Comparison of ENCODE assay signal across 13 cellular contexts in the genomic region with DNA sequence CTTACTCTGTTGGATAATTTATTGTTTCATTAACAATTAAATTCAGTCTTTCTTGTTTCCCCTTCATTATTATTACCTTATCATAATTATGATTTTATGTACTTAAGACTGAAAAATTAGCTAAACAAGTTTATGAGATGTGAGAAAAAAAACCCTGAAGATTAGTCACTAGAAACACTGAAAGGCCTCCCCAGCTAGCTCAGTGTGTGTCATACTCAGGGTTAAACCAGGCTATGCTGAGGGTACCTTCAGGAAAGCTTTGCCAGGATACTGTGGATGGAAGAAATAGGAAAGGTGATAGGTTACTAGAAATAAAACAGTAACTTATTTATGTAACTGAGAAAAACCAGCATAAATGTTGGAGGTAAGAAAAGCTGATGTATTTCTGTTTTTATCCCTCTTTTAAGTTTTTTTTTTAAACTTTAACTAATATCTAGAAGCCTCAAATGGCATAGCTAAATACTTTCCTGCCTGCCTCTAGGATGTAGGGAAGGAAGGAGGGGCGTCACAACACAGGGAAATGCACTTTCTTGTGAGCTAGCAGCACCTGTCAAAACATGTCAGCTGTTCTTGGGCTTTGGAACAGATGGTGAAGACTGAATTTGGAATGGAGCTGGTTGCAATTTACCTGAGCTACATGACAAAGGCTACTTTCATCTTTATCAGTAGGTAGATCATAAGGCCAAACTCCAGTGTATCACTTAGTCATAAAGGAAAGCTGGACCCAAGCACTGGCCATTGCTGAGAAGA. TPM values are rescaled to one million over a fixed set of nuclear protein-coding genes. Genes with fewer than 3 reads are reported as not detected.
A peak's percentile ranks its signal among the peaks of the same experiment; 100 is the strongest.
DNase-seq lines count a peak whose midpoint lies in the region; ATAC-seq and TF ChIP-seq lines count a peak whose summit lies in the region.
"Had no signal": no experiment of that assay in that cellular context is flagged by ENCODE, and none has a peak within 500 bp of the region (broad histone marks: within the 10 kb centered on the region; RNA-seq: fewer than 3 reads in every experiment).

No MANE protein-coding gene starts in this region.

- H3K27ac Mint-ChIP-seq in MCF 10A (ENCODE audit: low read depth, unreplicated experiment): no peak overlapping the region

- H2AFZ ChIP-seq in mammary epithelial cell (ENCODE audit: low read depth, low read length): no peak overlapping the region

- WGBS in mammary epithelial cell (ENCODE audit: low coverage, missing lambda C conversion rate): 0% methylated on average over 1 of the region's 1 CpG
- 72 to 92% methylated on average over 1 of the region's 1 CpG for WGBS in body of pancreas, 2 donors

- H3K4me1 ChIP-seq in mammary epithelial cell (ENCODE audit: insufficient read depth, low read length): peaks cover 10% of the 10 kb centered on the region
- peaks cover 18% of the 10 kb centered on the region for H3K4me1 ChIP-seq in SJCRH30
- H3K4me1 ChIP-seq in foreskin keratinocyte: peaks cover 10% of the 10 kb centered on the region
- H3K4me1 ChIP-seq in uterus: no peaks in the 10 kb centered on the region
- no peaks in the 10 kb centered on the region for H3K4me1 ChIP-seq in body of pancreas

- no peaks in the 10 kb centered on the region for H4K20me1 ChIP-seq in mammary epithelial cell (ENCODE audit: insufficient read depth, low read length)

- ATAC-seq in foreskin keratinocyte: peak; percentile 98
- no peak for ATAC-seq in GM18909 (IDR thresholded peaks at IDR 0.05; ENCODE audit: poor library complexity, unreplicated experiment)
- no peak for ATAC-seq in GM18873 (IDR thresholded peaks at IDR 0.05; ENCODE audit: low FRiP score, unreplicated experiment)
- ATAC-seq in body of pancreas: no peak
- ATAC-seq: HCT116 had no signal

- DNase-seq in mammary epithelial cell (peak; percentile 62), MCF 10A (ENCODE audit: unreplicated experiment) (no peak), SJCRH30 (peak; percentile 73 to 89), foreskin keratinocyte (peak in 1 of 2 donors; percentile 51), uterus (no peak), body of pancreas (no peak)
- DNase-seq: activated CD8-positive, alpha-beta memory T cell treated with anti-CD3 and anti-CD28 coated beads, Interleukin-2, amount 50 U/mL, for 4 hours; effector memory CD4-positive, alpha-beta T cell; NCI-H1105; NCI-H748 treated with DMSO at 0.1 percent for 48 hours had no signal

- POLR2A ChIA-PET in MCF 10A (lab: Yijun Ruan, JAX): interaction anchor here (1.0 to 2.0 kb wide), 6 partner anchors 12 to 1941 kb away, joined by 3 to 11 read pairs (median 6); a partner anchor contains a TSS

- no peak overlapping the region for H3K9ac ChIP-seq in mammary epithelial cell (ENCODE audit: insufficient read depth, low read length)

- H3K36me3 ChIP-seq in mammary epithelial cell (ENCODE audit: insufficient read depth, low read length): peaks cover 2% of the 10 kb centered on the region
- H3K36me3 ChIP-seq in SJCRH30: peaks cover 31% of the 10 kb centered on the region
- H3K36me3 ChIP-seq in uterus: no peaks in the 10 kb centered on the region
- peaks cover 0 to 7% of the 10 kb centered on the region in 2 donors for H3K36me3 ChIP-seq in body of pancreas (replicated peaks in 1 of 2; ENCODE audit: insufficient read depth in 1 of 2, low read depth in 2 of 2)

- dilution Hi-C loops in mammary epithelial cell (cut with HindIII; ENCODE audit: low sequenced_read_pairs): no loop called here

- H3K4me2 ChIP-seq in mammary epithelial cell (ENCODE audit: insufficient read depth, low read depth, low read length): no peak overlapping the region

- H3K27me3 ChIP-seq in mammary epithelial cell (ENCODE audit: insufficient read depth, low read length) (no peaks in the 10 kb centered on the region), SJCRH30 (no peaks in the 10 kb centered on the region), foreskin keratinocyte (no peaks in the 10 kb centered on the region), uterus (no peaks in the 10 kb centered on the region), body of pancreas (no peaks in the 10 kb centered on the region)

- in situ Hi-C loops in mammary epithelial cell (cut with MboI; ENCODE audit: low sequenced_read_pairs in 2 of 2): no loop called here

- H3K9me3 ChIP-seq in mammary epithelial cell (replicated peaks; ENCODE audit: insufficient read depth, low read length): no peaks in the 10 kb centered on the region
- H3K9me3 ChIP-seq in SJCRH30 (replicated peaks): peaks cover 5% of the 10 kb centered on the region; the same call in 1 of the 2 replicates
- no peaks in the 10 kb centered on the region for H3K9me3 ChIP-seq in uterus
- H3K9me3 ChIP-seq in body of pancreas: no peaks in the 10 kb centered on the region

- no TSS peak for BruUV-seq in mammary epithelial cell (replicated peaks; lab: Mats Ljungman, UMichigan)
- no TSS peak for BruUV-seq in MCF 10A (replicated peaks; lab: Mats Ljungman, UMichigan)

- no peak overlapping the region for H3K27ac ChIP-seq in mammary epithelial cell (ENCODE audit: insufficient read depth, low read depth, low read length)
- peak overlapping the region; percentile 63 for H3K27ac ChIP-seq in SJCRH30
- no peak overlapping the region for H3K27ac ChIP-seq in foreskin keratinocyte
- peak overlapping the region; percentile 30 to 56 for H3K27ac ChIP-seq in uterus
- H3K27ac ChIP-seq in body of pancreas: no peak overlapping the region

- TF ChIP-seq CTCF in mammary epithelial cell (conservative IDR thresholded peaks at IDR 0.05 in 1 of 2, IDR thresholded peaks at IDR 0.05 in 1 of 2; ENCODE audit: extremely low read depth in 1 of 2, insufficient read depth in 1 of 2, low read depth in 1 of 2, low read length in 2 of 2) (no peak), MCF 10A (IDR thresholded peaks at IDR 0.05; ENCODE audit: unreplicated experiment) (no peak), foreskin keratinocyte (conservative IDR thresholded peaks at IDR 0.05) (no peak), uterus (IDR thresholded peaks at IDR 0.05) (no peak), body of pancreas (IDR thresholded peaks at IDR 0.05) (no peak)

- no peaks in the 10 kb centered on the region for H3K27me3 Mint-ChIP-seq in MCF 10A (ENCODE audit: insufficient read depth, unreplicated experiment)

- H3K79me2 ChIP-seq in mammary epithelial cell (ENCODE audit: insufficient read depth, low read length): no peaks in the 10 kb centered on the region

- TF ChIP-seq POLR2A in uterus (IDR thresholded peaks at IDR 0.05) (no peak), body of pancreas (IDR thresholded peaks at IDR 0.05) (no peak)

- H3K36me3 Mint-ChIP-seq in MCF 10A (ENCODE audit: insufficient read depth, unreplicated experiment): peaks cover 7% of the 10 kb centered on the region

- CTCF ChIA-PET in mammary epithelial cell (lab: Charles Lee; ENCODE audit: low non-redundant PET): interaction anchor here (0.6 to 1.3 kb wide), 2 partner anchors 35 to 764 kb away, joined by 3 to 7 read pairs; no protein-coding TSS in a partner anchor
- CTCF ChIA-PET in MCF 10A (lab: Yijun Ruan, JAX): interaction anchor here (0.6 to 5.6 kb wide), 12 partner anchors 10 to 290 kb away, joined by 3 to 39 read pairs (median 4); a partner anchor contains a TSS

- intact Hi-C loops in mammary epithelial cell (cut with micrococcal nuclease) (loop anchor here (5.0 kb wide), 2 partner anchors 36 to 51 kb away; a partner anchor contains a TSS), MCF 10A (cut with micrococcal nuclease) (no loop called here), uterus (cut with DNase I; ENCODE audit: low total_unique reads) (loop anchor here (10.0 kb wide), 1 partner anchor 99 kb away; no protein-coding TSS in a partner anchor), body of pancreas (cut with DNase I) (no loop called here)

- no peaks in the 10 kb centered on the region for H3K4me1 Mint-ChIP-seq in MCF 10A (ENCODE audit: insufficient read depth, unreplicated experiment)

- H3K4me3 Mint-ChIP-seq in MCF 10A (ENCODE audit: unreplicated experiment): no peak overlapping the region

- no peaks in the 10 kb centered on the region for H3K9me3 Mint-ChIP-seq in MCF 10A (ENCODE audit: unreplicated experiment)

- H3K4me3 ChIP-seq in mammary epithelial cell (replicated peaks in 1 of 3; ENCODE audit: insufficient read depth in 1 of 3, low read depth in 2 of 3, low read length in 3 of 3) (no peak overlapping the region), SJCRH30 (no peak overlapping the region), uterus (no peak overlapping the region), body of pancreas (no peak overlapping the region)

RNA-seq across cellular contexts. Expression of a gene that starts 24.2 kb away (rescaled TPM):
- total RNA-seq in mammary epithelial cell: 10 to 100 TPM; 13.7 to 24.3 TPM
- polyA plus RNA-seq in mammary epithelial cell: 18.0 TPM
- 2.6 TPM for polyA minus RNA-seq in mammary epithelial cell
- total RNA-seq in MCF 10A (2022): 24.6 and 35.5 TPM in 2 replicates
- 53.3 and 55.0 TPM in 2 replicates for total RNA-seq in SJCRH30 (2014; rRNA removed; shearing (Covaris generic))
- 18.5 and 20.3 TPM in 2 replicates for total RNA-seq in foreskin keratinocyte
- 21.5 and 22.5 TPM in 2 replicates for polyA plus RNA-seq in foreskin keratinocyte
- 10 to 100 TPM in 3 of 4 donors, 1 to 10 TPM in 1; 1.3 to 32.5 (median 15.6) TPM for total RNA-seq in uterus
- 10 to 100 TPM; 12.5 to 31.1 TPM for total RNA-seq in body of pancreas

RNA-seq across cellular contexts. Expression of a gene that starts 24.6 kb away (rescaled TPM):
- total RNA-seq in mammary epithelial cell (10 to 100 TPM; 31.8 to 53.1 TPM), MCF 10A (2022) (18.3 and 21.1 TPM in 2 replicates), foreskin keratinocyte (48.1 and 50.0 TPM in 2 replicates), uterus (10 to 100 TPM in 3 of 4 donors, 1 to 10 TPM in 1; 3.3 to 54.4 (median 32.2) TPM), body of pancreas (10 to 100 TPM; 10.4 to 12.9 TPM)
- polyA plus RNA-seq in mammary epithelial cell (40.1 TPM), foreskin keratinocyte (38.7 and 43.8 TPM in 2 replicates)
- 43.9 TPM for polyA minus RNA-seq in mammary epithelial cell
- 49.2 and 49.6 TPM in 2 replicates for total RNA-seq in SJCRH30 (2014; rRNA removed; shearing (Covaris generic))

RNA-seq across cellular contexts. Expression of a gene that starts 35.6 kb away (rescaled TPM):
- total RNA-seq in mammary epithelial cell (10 to 100 TPM; 21.7 to 22.8 TPM), MCF 10A (2022) (12.9 and 21.5 TPM in 2 replicates), foreskin keratinocyte (16.6 and 18.6 TPM in 2 replicates), uterus (10 to 100 TPM; 19.2 to 74.3 (median 22.8) TPM), body of pancreas (10 to 100 TPM; 17.9 to 31.0 TPM)
- polyA plus RNA-seq in mammary epithelial cell (8.0 TPM), foreskin keratinocyte (3.9 and 5.2 TPM in 2 replicates)
- polyA minus RNA-seq in mammary epithelial cell: 8.3 TPM
- 30.0 and 31.7 TPM in 2 replicates for total RNA-seq in SJCRH30 (2014; rRNA removed; shearing (Covaris generic))

Comparison
In these comparisons a context has a peak if more than half of its experiments do, and no peak if none do; other contexts are left out.
1. DNase-seq: peak in mammary epithelial cell (single experiment) and SJCRH30 (2 of 2); none in MCF 10A (single experiment), uterus (0 of 2) and body of pancreas (0 of 4).
2. intact Hi-C loops: an anchor here in mammary epithelial cell (5.0 kb wide) and uterus (10.0 kb wide); none called in MCF 10A and body of pancreas.
3. H3K27ac ChIP-seq: peak in SJCRH30 (single experiment) and uterus (2 of 2); none in mammary epithelial cell (single experiment), foreskin keratinocyte (single experiment) and body of pancreas (0 of 4).